14 cellular contexts compared by ENCODE assay signal in genomic region chr20:10633708-10634107, GRCh38. TPM values are rescaled to one million over a fixed set of nuclear protein-coding genes. Genes with fewer than 3 reads are reported as not detected.
DNase-seq lines count a peak whose midpoint lies in the region; TF ChIP-seq lines count a peak whose summit lies in the region.
"Had no signal": no experiment of that assay in that cellular context is flagged by ENCODE, and none has a peak within 500 bp of the region (broad histone marks: within the 10 kb centered on the region; RNA-seq: fewer than 3 reads in every experiment).

No MANE protein-coding gene starts in this region.

- no peaks in the 10 kb centered on the region for H3K9me3 Mint-ChIP-seq in neural progenitor cell

- 54 to 69% methylated on average over 5 of the region's 5 CpGs for WGBS in esophagus, 2 donors

- peaks cover 99% of the 10 kb centered on the region for H3K4me1 Mint-ChIP-seq in neural progenitor cell

- H3K27ac ChIP-seq in esophagus (ENCODE audit: low read depth in 2 of 2, low read length in 1 of 2), result peak overlapping the region; percentile 93
- no peak overlapping the region for H3K27ac ChIP-seq in neural progenitor cell
- H3K27ac ChIP-seq: SJCRH30 had no signal

- TF ChIP-seq CTCF in neural progenitor cell (IDR thresholded peaks at IDR 0.05), result no peak

- H3K36me3 Mint-ChIP-seq in neural progenitor cell, result peaks cover 11% of the 10 kb centered on the region

- H3K36me3 ChIP-seq in esophagus (ENCODE audit: control insufficient read depth in 2 of 2, insufficient read depth in 2 of 2, low read length in 1 of 2), result peaks cover 2 to 3% of the 10 kb centered on the region in 2 donors
- H3K36me3 ChIP-seq in neural progenitor cell, result no peaks in the 10 kb centered on the region

- H3K4me3 ChIP-seq in esophagus (ENCODE audit: low read depth in 1 of 2, low read length in 2 of 2), result no peak overlapping the region
- no peak overlapping the region for H3K4me3 ChIP-seq in neural progenitor cell
- H3K4me3 ChIP-seq: SJCRH30 had no signal

- peaks cover 6% of the 10 kb centered on the region for H3K27me3 Mint-ChIP-seq in neural progenitor cell (ENCODE audit: insufficient read depth, low read depth)

- H4K20me1 ChIP-seq in neural progenitor cell (ENCODE audit: low read depth), result peaks cover 20% of the 10 kb centered on the region

- peaks cover 9 to 24% of the 10 kb centered on the region in 2 donors for H3K4me1 ChIP-seq in esophagus (ENCODE audit: control insufficient read depth in 2 of 2, insufficient read depth in 2 of 2, low read length in 1 of 2)
- peaks cover 95% of the 10 kb centered on the region for H3K4me1 ChIP-seq in neural progenitor cell

- H3K9me3 ChIP-seq in esophagus (ENCODE audit: control insufficient read depth in 2 of 2, insufficient read depth in 1 of 2, low read depth in 1 of 2, low read length in 1 of 2), result no peaks in the 10 kb centered on the region
- no peaks in the 10 kb centered on the region for H3K9me3 ChIP-seq in neural progenitor cell (ENCODE audit: low read depth)
- H3K9me3 ChIP-seq: SJCRH30 had no signal

- peak overlapping the region; percentile 76 for H3K27ac Mint-ChIP-seq in neural progenitor cell

- peaks cover 80% of the 10 kb centered on the region for H3F3A ChIP-seq in neural progenitor cell (ENCODE audit: low read depth)

- peaks cover 14% of the 10 kb centered on the region for H3K79me2 ChIP-seq in neural progenitor cell (ENCODE audit: low read depth)

- H3K4me2 ChIP-seq in neural progenitor cell, result peak overlapping the region; percentile 50

- H2AFZ ChIP-seq in neural progenitor cell (replicated peaks), result no peak overlapping the region

- peak; percentile 2 for DNase-seq in NAMALWA (ENCODE audit: low spot score)
- no peak for DNase-seq in neural progenitor cell (ENCODE audit: low spot score)
- DNase-seq in stimulated activated CD8-positive, alpha-beta memory T cell treated with anti-CD3 and anti-CD28 coated beads, Interleukin-4, amount 100 ng/mL, for 48 hours, result no peak
- DNase-seq in SHP77 treated with DMSO at 0.1 percent for 48 hours (lab: John Stamatoyannopoulos, UW), result no peak
- no peak for DNase-seq in stimulated activated CD4-positive, alpha-beta T cell treated with anti-CD3 and anti-CD28 coated beads, Interleukin-12 subunit alpha, Interleukin-12 subunit beta, amount 100 ng/mL, for 4 hours
- DNase-seq in activated gamma-delta T cell treated with Interleukin-2 at 50 U/mL for 16 hours, result no peak
- DNase-seq: C1 segment of cervical spinal cord, DMS153, Kasumi-1, NCI-H1417, NCI-H1930, NCI-H510A treated with DMSO at 0.1 percent for 48 hours, SJCRH30 had no signal

- H3K9ac ChIP-seq in neural progenitor cell, result no peak overlapping the region

- H3K27me3 ChIP-seq in esophagus (ENCODE audit: control insufficient read depth in 1 of 2, insufficient read depth in 2 of 2, low read length in 2 of 2), result no peaks in the 10 kb centered on the region
- no peaks in the 10 kb centered on the region for H3K27me3 ChIP-seq in neural progenitor cell
- H3K27me3 ChIP-seq: SJCRH30 had no signal

- H3K4me3 Mint-ChIP-seq in neural progenitor cell, result no peak overlapping the region

RNA-seq across cellular contexts. Expression of gene JAG1, which starts 40.1 kb away (rescaled TPM):
- polyA plus RNA-seq in esophagus, result 10 to 100 TPM; 36.5 to 48.8 TPM
- total RNA-seq in neural progenitor cell (ENCODE audit: low replicate concordance), result 121 and 129 TPM in 2 replicates
